Comparison of ENCODE assay signal across 15 cellular contexts in the genomic region with DNA sequence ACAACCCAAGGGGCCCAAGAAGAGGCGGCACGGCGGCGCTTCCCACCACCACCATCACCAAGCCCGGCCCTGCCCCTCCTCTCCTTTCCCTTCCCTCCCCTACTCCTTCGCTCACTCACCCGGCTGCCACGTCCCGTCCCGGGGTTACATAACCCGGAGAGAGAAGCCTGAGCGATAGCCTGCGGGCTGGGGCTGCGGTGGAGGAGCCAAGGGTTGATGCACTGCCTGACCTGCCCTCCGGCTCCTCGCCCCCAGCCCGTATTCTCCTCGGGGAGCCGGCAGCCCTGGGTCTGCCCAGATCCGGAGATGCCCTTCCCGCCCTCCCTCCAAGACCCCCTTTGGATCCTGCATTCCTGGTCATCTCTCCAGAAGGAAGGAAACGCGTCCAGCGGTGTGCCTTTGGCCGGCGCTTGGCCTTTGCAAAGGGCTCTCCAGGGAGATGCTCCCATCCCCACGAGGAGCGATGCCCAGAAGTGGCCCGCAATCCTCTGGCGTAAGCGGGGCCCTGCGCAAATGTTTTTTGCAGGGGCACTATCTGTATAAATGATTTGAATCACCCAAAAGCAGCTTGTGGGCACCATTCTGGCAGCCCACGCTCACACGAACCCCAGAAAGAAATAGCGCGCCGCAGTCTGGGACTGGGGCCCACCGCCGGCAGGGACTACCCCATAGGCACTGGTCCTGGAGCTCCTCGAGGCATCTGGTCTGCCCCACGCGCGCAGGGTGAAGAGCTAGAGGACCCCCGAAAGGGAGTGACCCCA. TPM values are rescaled to one million over a fixed set of nuclear protein-coding genes. Genes with fewer than 3 reads are reported as not detected.
A peak's percentile ranks its signal among the peaks of the same experiment; 100 is the strongest.
DNase-seq lines count a peak whose midpoint lies in the region; ATAC-seq, FAIRE-seq and TF ChIP-seq lines count a peak whose summit lies in the region.
"Had no signal": no experiment of that assay in that cellular context is flagged by ENCODE, and none has a peak within 500 bp of the region (broad histone marks: within the 10 kb centered on the region; RNA-seq: fewer than 3 reads in every experiment).

No MANE protein-coding gene starts in this region.

- DNase-seq in Right ventricle myocardium superior: no peak
- no peak for DNase-seq in left ventricle myocardium inferior
- DNase-seq in endothelial cell of umbilical vein (ENCODE audit: low read depth, low spot score): no peak
- DNase-seq in HepG2 (ENCODE audit: low spot score): no peak
- no peak for DNase-seq in NCI-H524 treated with DMSO at 0.1 percent for 48 hours (lab: John Stamatoyannopoulos, UW)
- no peak for DNase-seq in activated T-cell treated with anti-CD3 and anti-CD28 coated beads for 4 hours
- no peak for DNase-seq in NCI-H1417 treated with DMSO at 0.1 percent for 48 hours (lab: John Stamatoyannopoulos, UW)
- DNase-seq: activated CD4-positive, alpha-beta T cell treated with anti-CD3 and anti-CD28 coated beads for 48 hours; DMS153; effector memory CD4-positive, alpha-beta T cell had no signal

- CTCF ChIA-PET in endothelial cell of umbilical vein (lab: Charles Lee): no interaction called here
- CTCF ChIA-PET in HepG2 (lab: Yijun Ruan, JAX; ENCODE audit: low intra/inter-chr PET ratio, low total read pairs): no interaction called here

- FAIRE-seq in endothelial cell of umbilical vein (lab: Jason Lieb, UNC): no peak
- no peak for FAIRE-seq in HepG2 (lab: Jason Lieb, UNC)
- FAIRE-seq: GM12878 had no signal

- no peak overlapping the region for H3K4me3 ChIP-seq in left ventricle myocardium inferior
- H3K4me3 ChIP-seq in endothelial cell of umbilical vein (replicated peaks in 1 of 3; ENCODE audit: insufficient read depth in 1 of 3, low read depth in 1 of 3, low read length in 3 of 3): no peak overlapping the region
- H3K4me3 ChIP-seq in HepG2 (replicated peaks in 1 of 3; ENCODE audit: insufficient read depth in 1 of 3, low read depth in 2 of 3, low read length in 3 of 3): no peak overlapping the region
- H3K4me3 ChIP-seq: GM12878 had no signal

- BruUV-seq in endothelial cell of umbilical vein (replicated peaks; lab: Mats Ljungman, UMichigan) (no TSS peak), HepG2 (replicated peaks; lab: Mats Ljungman, UMichigan) (no TSS peak)

- H3K27me3 ChIP-seq in left ventricle myocardium inferior (ENCODE audit: low read depth) (peaks cover 100% of the 10 kb centered on the region), endothelial cell of umbilical vein (ENCODE audit: control insufficient read depth in 2 of 2, insufficient read depth in 2 of 2, low read length in 2 of 2) (peaks cover 55 to 78% of the 10 kb centered on the region in 2 experiments), HepG2 (ENCODE audit: control insufficient read depth in 1 of 2, insufficient read depth in 2 of 2, low read length in 2 of 2) (peaks cover 5 to 76% of the 10 kb centered on the region in 2 experiments; a peak in 4 of 5 replicates)

- WGBS in HepG2 (ENCODE audit: low lambda C conversion rate): 55% methylated on average over 44 of the region's 44 CpGs

- H3K4me2 ChIP-seq in endothelial cell of umbilical vein (ENCODE audit: insufficient read depth, low read length) (no peak overlapping the region), HepG2 (ENCODE audit: low read depth, low read length) (no peak overlapping the region)

- TF ChIP-seq EP300 in HepG2 (IDR thresholded peaks at IDR 0.05; ENCODE audit: low read depth in 2 of 2, low read length in 2 of 2) (no peak), HepG2 (CRISPR knock-in tag; IDR thresholded peaks at IDR 0.05; ENCODE audit: borderline replicate concordance) (no peak)

- TF ChIP-seq RAD21 in HepG2 (CRISPR knock-in tag; IDR thresholded peaks at IDR 0.05): no peak

- dilution Hi-C loops in endothelial cell of umbilical vein (cut with MboI; ENCODE audit: extremely low pct_ligation_motif_present, low sequenced_read_pairs): no loop called here

- H3K9me3 ChIP-seq in left ventricle myocardium inferior (replicated peaks): no peaks in the 10 kb centered on the region
- no peaks in the 10 kb centered on the region for H3K9me3 ChIP-seq in endothelial cell of umbilical vein (replicated peaks; ENCODE audit: control insufficient read depth, insufficient read depth, low read length)
- H3K9me3 ChIP-seq in HepG2 (ENCODE audit: low read length): no peaks in the 10 kb centered on the region

- TF ChIP-seq POLR2A in endothelial cell of umbilical vein (IDR thresholded peaks at IDR 0.05; ENCODE audit: low read depth, low read length) (no peak), HepG2 (IDR thresholded peaks at IDR 0.05; ENCODE audit: insufficient read depth in 1 of 2, low read depth in 2 of 2, low read length in 2 of 2) (no peak)

- POLR2A ChIA-PET in endothelial cell of umbilical vein (lab: Charles Lee): no interaction called here
- POLR2A ChIA-PET in HepG2 (lab: Yijun Ruan, JAX): no interaction called here

- H3K36me3 ChIP-seq in left ventricle myocardium inferior (no peaks in the 10 kb centered on the region), endothelial cell of umbilical vein (ENCODE audit: control insufficient read depth in 2 of 2, extremely low read depth in 1 of 2, insufficient read depth in 2 of 2, low read length in 2 of 2) (no peaks in the 10 kb centered on the region), HepG2 (replicated peaks in 1 of 2; ENCODE audit: control insufficient read depth in 1 of 2, insufficient read depth in 2 of 2, low read length in 2 of 2) (no peaks in the 10 kb centered on the region)

- H2AFZ ChIP-seq in endothelial cell of umbilical vein (ENCODE audit: low read depth, low read length): no peak overlapping the region
- no peak overlapping the region for H2AFZ ChIP-seq in HepG2 (ENCODE audit: low read length)
- H2AFZ ChIP-seq: parathyroid adenoma had no signal

- H3K9me1 ChIP-seq in endothelial cell of umbilical vein (replicated peaks; ENCODE audit: control insufficient read depth, extremely low read depth, insufficient read depth, low read length): no peaks in the 10 kb centered on the region

- intact Hi-C loops in Right ventricle myocardium superior (cut with DNase I) (no loop called here), left ventricle myocardium inferior (cut with micrococcal nuclease) (no loop called here), endothelial cell of umbilical vein (cut with micrococcal nuclease) (no loop called here), HepG2 (cut with micrococcal nuclease; ENCODE audit: unreplicated experiment) (no loop called here)

- ATAC-seq in Right ventricle myocardium superior (ENCODE audit: poor library complexity) (peak; percentile 52), HepG2 (no peak; the same call in 2 of the 3 replicates), HG02981 (IDR thresholded peaks at IDR 0.05; ENCODE audit: unreplicated experiment) (no peak)
- ATAC-seq: GM12878 had no signal

- TF ChIP-seq CTCF in left ventricle myocardium inferior (IDR thresholded peaks at IDR 0.05; ENCODE audit: borderline replicate concordance): no peak
- no peak for TF ChIP-seq CTCF in endothelial cell of umbilical vein (IDR thresholded peaks at IDR 0.05; ENCODE audit: extremely low read depth in 1 of 2, insufficient read depth in 1 of 2, low read depth in 1 of 2, low read length in 2 of 2)
- TF ChIP-seq CTCF in HepG2 (CRISPR knock-in tag; IDR thresholded peaks at IDR 0.05): no peak

- in situ Hi-C loops in HepG2 (cut with HindIII; ENCODE audit: extremely low pct_ligation_motif_present, low pct_unique_long_range_greater_than_20kb): no loop called here

- no peak overlapping the region for H3K27ac ChIP-seq in left ventricle myocardium inferior (replicated peaks)
- no peak overlapping the region for H3K27ac ChIP-seq in endothelial cell of umbilical vein (ENCODE audit: insufficient read depth, low read depth, low read length)
- no peak overlapping the region for H3K27ac ChIP-seq in HepG2 (ENCODE audit: extremely low read length, insufficient read depth, low read length)
- H3K27ac ChIP-seq: parathyroid adenoma had no signal

- H3K9ac ChIP-seq in endothelial cell of umbilical vein (replicated peaks; ENCODE audit: extremely low read depth, insufficient read depth, low read length): no peak overlapping the region
- H3K9ac ChIP-seq in HepG2 (ENCODE audit: insufficient read depth, low read depth, low read length): no peak overlapping the region
- H3K9ac ChIP-seq: parathyroid adenoma had no signal

- H3K79me2 ChIP-seq in endothelial cell of umbilical vein (ENCODE audit: control insufficient read depth, insufficient read depth, low read length) (no peaks in the 10 kb centered on the region), HepG2 (ENCODE audit: insufficient read depth, low read length) (no peaks in the 10 kb centered on the region)
- H3K79me2 ChIP-seq: parathyroid adenoma had no signal

- H4K20me1 ChIP-seq in endothelial cell of umbilical vein (replicated peaks; ENCODE audit: control insufficient read depth, extremely low read depth, insufficient read depth, low read length) (no peaks in the 10 kb centered on the region), HepG2 (ENCODE audit: insufficient read depth, low read length) (no peaks in the 10 kb centered on the region)

- peaks cover 18% of the 10 kb centered on the region for H3K4me1 ChIP-seq in left ventricle myocardium inferior
- H3K4me1 ChIP-seq in endothelial cell of umbilical vein (ENCODE audit: control insufficient read depth, extremely low read depth, insufficient read depth, low read length): peaks cover 6% of the 10 kb centered on the region
- H3K4me1 ChIP-seq in HepG2 (ENCODE audit: insufficient read depth, low read length): peaks cover 18% of the 10 kb centered on the region

RNA-seq across cellular contexts. Expression of a gene that starts 4.7 kb away (rescaled TPM):
- total RNA-seq in Right ventricle myocardium superior (1.0 TPM), left ventricle myocardium inferior (0.69 TPM), endothelial cell of umbilical vein (9.3 and 20.3 TPM in 2 replicates), HepG2 (2016; rRNA removed; fragmentation: Illumina TruSeq; extraction: Trizol) (not detected in 2 replicates)
- polyA plus RNA-seq in endothelial cell of umbilical vein (18.9 and 21.3 TPM in 2 replicates), HepG2 (2011; rRNA removed) (0.07 TPM in 1 of 2 replicates, not detected in the other)
- 9.4 and 13.5 TPM in 2 replicates for polyA plus RNA-seq in endothelial cell of umbilical vein (2011; cell fraction: cytosol; rRNA removed)
- polyA plus RNA-seq in endothelial cell of umbilical vein (2011; cell fraction: nucleus; rRNA removed): 28.8 and 35.4 TPM in 2 replicates
- polyA plus RNA-seq in endothelial cell of umbilical vein (2012): 9.6 and 26.4 TPM in 2 replicates
- 7.7 and 9.8 TPM in 2 replicates for polyA minus RNA-seq in endothelial cell of umbilical vein
- not detected for polyA minus RNA-seq in endothelial cell of umbilical vein (2011; cell fraction: cytosol; rRNA and poly(A)+ RNA removed)
- polyA minus RNA-seq in endothelial cell of umbilical vein (2011; cell fraction: nucleus; rRNA and poly(A)+ RNA removed): 3.2 and 5.4 TPM in 2 replicates
- total RNA-seq in HepG2 (2016; cell fraction: cytosol; rRNA removed; fragmentation: Illumina TruSeq; extraction: Trizol; ENCODE audit: low read depth): not detected in 2 replicates
- not detected in 2 replicates for total RNA-seq in HepG2 (2016; cell fraction: insoluble cytoplasmic fraction; rRNA removed; fragmentation: Illumina TruSeq; extraction: Trizol)
- total RNA-seq in HepG2 (2016; cell fraction: membrane; rRNA removed; fragmentation: Illumina TruSeq; extraction: Trizol): not detected in 2 replicates
- not detected in 2 replicates for total RNA-seq in HepG2 (2016; cell fraction: nucleus; rRNA removed; fragmentation: Illumina TruSeq; extraction: Trizol)
- polyA plus RNA-seq in HepG2 (2011; cell fraction: cytosol; rRNA removed): 0.04 TPM in 1 of 2 replicates, not detected in the other
- polyA plus RNA-seq in HepG2 (2011; cell fraction: nucleus; rRNA removed): 0.14 and 0.34 TPM in 2 replicates
- not detected in 2 replicates for polyA plus RNA-seq in HepG2 (2012)
- not detected in 2 replicates for polyA plus RNA-seq in HepG2 (2016; cell fraction: cytosol; fragmentation: Illumina TruSeq; extraction: Trizol; ENCODE audit: low read depth)
- not detected in 2 replicates for polyA plus RNA-seq in HepG2 (2016; cell fraction: insoluble cytoplasmic fraction; fragmentation: Illumina TruSeq; extraction: Trizol; ENCODE audit: low read depth)
- polyA plus RNA-seq in HepG2 (2016; cell fraction: membrane; fragmentation: Illumina TruSeq; extraction: Trizol; ENCODE audit: low read depth): not detected in 2 replicates
- polyA plus RNA-seq in HepG2 (2016; cell fraction: nucleus; fragmentation: Illumina TruSeq; extraction: Trizol; ENCODE audit: insufficient read depth, low read depth): not detected in 2 replicates
- polyA minus RNA-seq in HepG2 (2011; rRNA and poly(A)+ RNA removed; ENCODE audit: low replicate concordance): not detected in 2 replicates
- not detected in 2 replicates for polyA minus RNA-seq in HepG2 (2011; cell fraction: cytosol; rRNA and poly(A)+ RNA removed)
- polyA minus RNA-seq in HepG2 (2011; cell fraction: nucleus; rRNA and poly(A)+ RNA removed): not detected in 2 replicates

RNA-seq across cellular contexts. Expression of a gene that starts 9.7 kb away (rescaled TPM):
- total RNA-seq in Right ventricle myocardium superior: not detected
- not detected for total RNA-seq in left ventricle myocardium inferior
- total RNA-seq in endothelial cell of umbilical vein: not detected in 2 replicates
- not detected in 2 replicates for polyA plus RNA-seq in endothelial cell of umbilical vein
- polyA plus RNA-seq in endothelial cell of umbilical vein (2011; cell fraction: cytosol; rRNA removed): not detected in 2 replicates
- not detected in 2 replicates for polyA plus RNA-seq in endothelial cell of umbilical vein (2011; cell fraction: nucleus; rRNA removed)
- not detected in 2 replicates for polyA plus RNA-seq in endothelial cell of umbilical vein (2012)
- not detected in 2 replicates for polyA minus RNA-seq in endothelial cell of umbilical vein
- polyA minus RNA-seq in endothelial cell of umbilical vein (2011; cell fraction: cytosol; rRNA and poly(A)+ RNA removed): not detected
- not detected in 2 replicates for polyA minus RNA-seq in endothelial cell of umbilical vein (2011; cell fraction: nucleus; rRNA and poly(A)+ RNA removed)
- total RNA-seq in HepG2 (2016; rRNA removed; fragmentation: Illumina TruSeq; extraction: Trizol): not detected in 2 replicates
- total RNA-seq in HepG2 (2016; cell fraction: cytosol; rRNA removed; fragmentation: Illumina TruSeq; extraction: Trizol; ENCODE audit: low read depth): not detected in 2 replicates
- not detected in 2 replicates for total RNA-seq in HepG2 (2016; cell fraction: insoluble cytoplasmic fraction; rRNA removed; fragmentation: Illumina TruSeq; extraction: Trizol)
- not detected in 2 replicates for total RNA-seq in HepG2 (2016; cell fraction: membrane; rRNA removed; fragmentation: Illumina TruSeq; extraction: Trizol)
- total RNA-seq in HepG2 (2016; cell fraction: nucleus; rRNA removed; fragmentation: Illumina TruSeq; extraction: Trizol): not detected in 2 replicates
- not detected in 2 replicates for polyA plus RNA-seq in HepG2 (2011; rRNA removed)
- not detected in 2 replicates for polyA plus RNA-seq in HepG2 (2011; cell fraction: cytosol; rRNA removed)
- polyA plus RNA-seq in HepG2 (2011; cell fraction: nucleus; rRNA removed): not detected in 2 replicates
- polyA plus RNA-seq in HepG2 (2012): not detected in 2 replicates
- not detected in 2 replicates for polyA plus RNA-seq in HepG2 (2016; cell fraction: cytosol; fragmentation: Illumina TruSeq; extraction: Trizol; ENCODE audit: low read depth)
- polyA plus RNA-seq in HepG2 (2016; cell fraction: insoluble cytoplasmic fraction; fragmentation: Illumina TruSeq; extraction: Trizol; ENCODE audit: low read depth): not detected in 2 replicates
- not detected in 2 replicates for polyA plus RNA-seq in HepG2 (2016; cell fraction: membrane; fragmentation: Illumina TruSeq; extraction: Trizol; ENCODE audit: low read depth)
- not detected in 2 replicates for polyA plus RNA-seq in HepG2 (2016; cell fraction: nucleus; fragmentation: Illumina TruSeq; extraction: Trizol; ENCODE audit: insufficient read depth, low read depth)
- not detected in 2 replicates for polyA minus RNA-seq in HepG2 (2011; rRNA and poly(A)+ RNA removed; ENCODE audit: low replicate concordance)
- not detected in 2 replicates for polyA minus RNA-seq in HepG2 (2011; cell fraction: cytosol; rRNA and poly(A)+ RNA removed)
- not detected in 2 replicates for polyA minus RNA-seq in HepG2 (2011; cell fraction: nucleus; rRNA and poly(A)+ RNA removed)
- total RNA-seq: GM12878; T-helper 1 cell treated with Interleukin-12 subunit alpha and Interleukin-12 subunit beta and Interleukin-4 antibody, amounts not matched to agents 30 ng/mL and 1 ng/mL, for 36 hours; urinary bladder had no signal
- polyA plus RNA-seq: GM12878, urinary bladder had no signal

RNA-seq across cellular contexts. Expression of a gene that starts 11.1 kb away (rescaled TPM):
- total RNA-seq in Right ventricle myocardium superior (not detected), left ventricle myocardium inferior (not detected), endothelial cell of umbilical vein (not detected in 2 replicates), HepG2 (2016; rRNA removed; fragmentation: Illumina TruSeq; extraction: Trizol) (not detected in 2 replicates)
- polyA plus RNA-seq in endothelial cell of umbilical vein (not detected in 2 replicates), HepG2 (2011; rRNA removed) (not detected in 2 replicates)
- not detected in 2 replicates for polyA plus RNA-seq in endothelial cell of umbilical vein (2011; cell fraction: cytosol; rRNA removed)
- not detected in 2 replicates for polyA plus RNA-seq in endothelial cell of umbilical vein (2011; cell fraction: nucleus; rRNA removed)
- not detected in 2 replicates for polyA plus RNA-seq in endothelial cell of umbilical vein (2012)
- polyA minus RNA-seq in endothelial cell of umbilical vein: not detected in 2 replicates
- polyA minus RNA-seq in endothelial cell of umbilical vein (2011; cell fraction: cytosol; rRNA and poly(A)+ RNA removed): not detected
- polyA minus RNA-seq in endothelial cell of umbilical vein (2011; cell fraction: nucleus; rRNA and poly(A)+ RNA removed): not detected in 2 replicates
- not detected in 2 replicates for total RNA-seq in HepG2 (2016; cell fraction: cytosol; rRNA removed; fragmentation: Illumina TruSeq; extraction: Trizol; ENCODE audit: low read depth)
- total RNA-seq in HepG2 (2016; cell fraction: insoluble cytoplasmic fraction; rRNA removed; fragmentation: Illumina TruSeq; extraction: Trizol): not detected in 2 replicates
- total RNA-seq in HepG2 (2016; cell fraction: membrane; rRNA removed; fragmentation: Illumina TruSeq; extraction: Trizol): not detected in 2 replicates
- total RNA-seq in HepG2 (2016; cell fraction: nucleus; rRNA removed; fragmentation: Illumina TruSeq; extraction: Trizol): not detected in 2 replicates
- polyA plus RNA-seq in HepG2 (2011; cell fraction: cytosol; rRNA removed): not detected in 2 replicates
- not detected in 2 replicates for polyA plus RNA-seq in HepG2 (2011; cell fraction: nucleus; rRNA removed)
- polyA plus RNA-seq in HepG2 (2012): not detected in 2 replicates
- polyA plus RNA-seq in HepG2 (2016; cell fraction: cytosol; fragmentation: Illumina TruSeq; extraction: Trizol; ENCODE audit: low read depth): not detected in 2 replicates
- polyA plus RNA-seq in HepG2 (2016; cell fraction: insoluble cytoplasmic fraction; fragmentation: Illumina TruSeq; extraction: Trizol; ENCODE audit: low read depth): not detected in 2 replicates
- not detected in 2 replicates for polyA plus RNA-seq in HepG2 (2016; cell fraction: membrane; fragmentation: Illumina TruSeq; extraction: Trizol; ENCODE audit: low read depth)
- not detected in 2 replicates for polyA plus RNA-seq in HepG2 (2016; cell fraction: nucleus; fragmentation: Illumina TruSeq; extraction: Trizol; ENCODE audit: insufficient read depth, low read depth)
- not detected in 2 replicates for polyA minus RNA-seq in HepG2 (2011; rRNA and poly(A)+ RNA removed; ENCODE audit: low replicate concordance)
- polyA minus RNA-seq in HepG2 (2011; cell fraction: cytosol; rRNA and poly(A)+ RNA removed): not detected in 2 replicates
- polyA minus RNA-seq in HepG2 (2011; cell fraction: nucleus; rRNA and poly(A)+ RNA removed): not detected in 2 replicates
- total RNA-seq: GM12878; T-helper 1 cell treated with Interleukin-12 subunit alpha and Interleukin-12 subunit beta and Interleukin-4 antibody, amounts not matched to agents 30 ng/mL and 1 ng/mL, for 36 hours; urinary bladder had no signal
- polyA plus RNA-seq: GM12878, urinary bladder had no signal

RNA-seq across cellular contexts. Expression of a gene that starts 35.4 kb away (rescaled TPM):
- total RNA-seq in Right ventricle myocardium superior (7.3 TPM), left ventricle myocardium inferior (9.4 TPM), endothelial cell of umbilical vein (18.7 and 20.1 TPM in 2 replicates), HepG2 (2016; rRNA removed; fragmentation: Illumina TruSeq; extraction: Trizol) (12.6 and 40.1 TPM in 2 replicates)
- polyA plus RNA-seq in endothelial cell of umbilical vein (32.0 and 37.6 TPM in 2 replicates), HepG2 (2011; rRNA removed) (84.2 and 92.3 TPM in 2 replicates)
- polyA plus RNA-seq in endothelial cell of umbilical vein (2011; cell fraction: cytosol; rRNA removed): 8.2 and 14.7 TPM in 2 replicates
- 118 and 123 TPM in 2 replicates for polyA plus RNA-seq in endothelial cell of umbilical vein (2011; cell fraction: nucleus; rRNA removed)
- polyA plus RNA-seq in endothelial cell of umbilical vein (2012): 15.9 and 25.5 TPM in 2 replicates
- 5.6 and 10.1 TPM in 2 replicates for polyA minus RNA-seq in endothelial cell of umbilical vein
- polyA minus RNA-seq in endothelial cell of umbilical vein (2011; cell fraction: cytosol; rRNA and poly(A)+ RNA removed): 7.9 TPM
- polyA minus RNA-seq in endothelial cell of umbilical vein (2011; cell fraction: nucleus; rRNA and poly(A)+ RNA removed): 12.5 and 14.5 TPM in 2 replicates
- total RNA-seq in HepG2 (2016; cell fraction: cytosol; rRNA removed; fragmentation: Illumina TruSeq; extraction: Trizol; ENCODE audit: low read depth): 15.8 and 19.1 TPM in 2 replicates
- total RNA-seq in HepG2 (2016; cell fraction: insoluble cytoplasmic fraction; rRNA removed; fragmentation: Illumina TruSeq; extraction: Trizol): 12.7 and 43.6 TPM in 2 replicates
- 25.5 and 30.3 TPM in 2 replicates for total RNA-seq in HepG2 (2016; cell fraction: membrane; rRNA removed; fragmentation: Illumina TruSeq; extraction: Trizol)
- total RNA-seq in HepG2 (2016; cell fraction: nucleus; rRNA removed; fragmentation: Illumina TruSeq; extraction: Trizol): 50.5 and 56.6 TPM in 2 replicates
- 34.6 and 52.7 TPM in 2 replicates for polyA plus RNA-seq in HepG2 (2011; cell fraction: cytosol; rRNA removed)
- 548 and 651 TPM in 2 replicates for polyA plus RNA-seq in HepG2 (2011; cell fraction: nucleus; rRNA removed)
- polyA plus RNA-seq in HepG2 (2012): 37.5 and 47.0 TPM in 2 replicates
- polyA plus RNA-seq in HepG2 (2016; cell fraction: cytosol; fragmentation: Illumina TruSeq; extraction: Trizol; ENCODE audit: low read depth): 15.4 and 16.6 TPM in 2 replicates
- 13.1 and 14.6 TPM in 2 replicates for polyA plus RNA-seq in HepG2 (2016; cell fraction: insoluble cytoplasmic fraction; fragmentation: Illumina TruSeq; extraction: Trizol; ENCODE audit: low read depth)
- polyA plus RNA-seq in HepG2 (2016; cell fraction: membrane; fragmentation: Illumina TruSeq; extraction: Trizol; ENCODE audit: low read depth): 23.9 and 27.4 TPM in 2 replicates
- polyA plus RNA-seq in HepG2 (2016; cell fraction: nucleus; fragmentation: Illumina TruSeq; extraction: Trizol; ENCODE audit: insufficient read depth, low read depth): 129 TPM in 2 replicates
- polyA minus RNA-seq in HepG2 (2011; rRNA and poly(A)+ RNA removed; ENCODE audit: low replicate concordance): 12.5 and 33.7 TPM in 2 replicates
- polyA minus RNA-seq in HepG2 (2011; cell fraction: cytosol; rRNA and poly(A)+ RNA removed): 9.0 and 9.2 TPM in 2 replicates
- polyA minus RNA-seq in HepG2 (2011; cell fraction: nucleus; rRNA and poly(A)+ RNA removed): 45.2 and 51.7 TPM in 2 replicates

RNA-seq across cellular contexts. Expression of a gene that starts 35.4 kb away (rescaled TPM):
- total RNA-seq in Right ventricle myocardium superior (17.1 TPM), left ventricle myocardium inferior (15.7 TPM), endothelial cell of umbilical vein (35.8 and 42.3 TPM in 2 replicates), HepG2 (2016; rRNA removed; fragmentation: Illumina TruSeq; extraction: Trizol) (27.6 and 35.4 TPM in 2 replicates)
- polyA plus RNA-seq in endothelial cell of umbilical vein (37.6 and 37.8 TPM in 2 replicates), HepG2 (2011; rRNA removed) (34.2 and 44.0 TPM in 2 replicates)
- 28.7 and 30.0 TPM in 2 replicates for polyA plus RNA-seq in endothelial cell of umbilical vein (2011; cell fraction: cytosol; rRNA removed)
- 188 and 207 TPM in 2 replicates for polyA plus RNA-seq in endothelial cell of umbilical vein (2011; cell fraction: nucleus; rRNA removed)
- 32.0 and 42.4 TPM in 2 replicates for polyA plus RNA-seq in endothelial cell of umbilical vein (2012)
- polyA minus RNA-seq in endothelial cell of umbilical vein: 37.3 and 42.6 TPM in 2 replicates
- polyA minus RNA-seq in endothelial cell of umbilical vein (2011; cell fraction: cytosol; rRNA and poly(A)+ RNA removed): 12.2 TPM
- 27.5 and 28.1 TPM in 2 replicates for polyA minus RNA-seq in endothelial cell of umbilical vein (2011; cell fraction: nucleus; rRNA and poly(A)+ RNA removed)
- 5.8 and 7.1 TPM in 2 replicates for total RNA-seq in HepG2 (2016; cell fraction: cytosol; rRNA removed; fragmentation: Illumina TruSeq; extraction: Trizol; ENCODE audit: low read depth)
- 28.5 and 36.0 TPM in 2 replicates for total RNA-seq in HepG2 (2016; cell fraction: insoluble cytoplasmic fraction; rRNA removed; fragmentation: Illumina TruSeq; extraction: Trizol)
- total RNA-seq in HepG2 (2016; cell fraction: membrane; rRNA removed; fragmentation: Illumina TruSeq; extraction: Trizol): 7.1 and 7.2 TPM in 2 replicates
- 36.6 and 39.6 TPM in 2 replicates for total RNA-seq in HepG2 (2016; cell fraction: nucleus; rRNA removed; fragmentation: Illumina TruSeq; extraction: Trizol)
- polyA plus RNA-seq in HepG2 (2011; cell fraction: cytosol; rRNA removed): 21.5 and 23.3 TPM in 2 replicates
- 216 and 253 TPM in 2 replicates for polyA plus RNA-seq in HepG2 (2011; cell fraction: nucleus; rRNA removed)
- polyA plus RNA-seq in HepG2 (2012): 26.0 and 31.8 TPM in 2 replicates
- polyA plus RNA-seq in HepG2 (2016; cell fraction: cytosol; fragmentation: Illumina TruSeq; extraction: Trizol; ENCODE audit: low read depth): 3.7 and 4.5 TPM in 2 replicates
- 22.7 and 23.3 TPM in 2 replicates for polyA plus RNA-seq in HepG2 (2016; cell fraction: insoluble cytoplasmic fraction; fragmentation: Illumina TruSeq; extraction: Trizol; ENCODE audit: low read depth)
- polyA plus RNA-seq in HepG2 (2016; cell fraction: membrane; fragmentation: Illumina TruSeq; extraction: Trizol; ENCODE audit: low read depth): 4.4 and 5.8 TPM in 2 replicates
- polyA plus RNA-seq in HepG2 (2016; cell fraction: nucleus; fragmentation: Illumina TruSeq; extraction: Trizol; ENCODE audit: insufficient read depth, low read depth): 85.0 and 94.6 TPM in 2 replicates
- polyA minus RNA-seq in HepG2 (2011; rRNA and poly(A)+ RNA removed; ENCODE audit: low replicate concordance): 26.6 and 68.4 TPM in 2 replicates
- 14.9 and 18.9 TPM in 2 replicates for polyA minus RNA-seq in HepG2 (2011; cell fraction: cytosol; rRNA and poly(A)+ RNA removed)
- 34.0 and 43.6 TPM in 2 replicates for polyA minus RNA-seq in HepG2 (2011; cell fraction: nucleus; rRNA and poly(A)+ RNA removed)
